Comparison of ENCODE assay signal across 1 cellular context in genomic region chr4:15605537-15605936, GRCh38.
TF ChIP-seq lines count a peak whose summit lies in the region.

No MANE protein-coding gene starts in this region.

TF ChIP-seq in SK-N-SH, 30 proteins besides CTCF, POLR2A, EP300 and RAD21:
- no peak for TF ChIP-seq FOXJ3 (CRISPR knock-in tag; IDR thresholded peaks at IDR 0.05)
- no peak for TF ChIP-seq TAF1 (IDR thresholded peaks at IDR 0.05; ENCODE audit: borderline replicate concordance, low read depth, low read length)
- TF ChIP-seq TCF12 (IDR thresholded peaks at IDR 0.05), result no peak
- no peak for TF ChIP-seq MAX (IDR thresholded peaks at IDR 0.05; ENCODE audit: low read depth)
- TF ChIP-seq EZH2phosphoT487 (IDR thresholded peaks at IDR 0.05; ENCODE audit: borderline replicate concordance, low read depth), result no peak
- TF ChIP-seq, protein P1, sequence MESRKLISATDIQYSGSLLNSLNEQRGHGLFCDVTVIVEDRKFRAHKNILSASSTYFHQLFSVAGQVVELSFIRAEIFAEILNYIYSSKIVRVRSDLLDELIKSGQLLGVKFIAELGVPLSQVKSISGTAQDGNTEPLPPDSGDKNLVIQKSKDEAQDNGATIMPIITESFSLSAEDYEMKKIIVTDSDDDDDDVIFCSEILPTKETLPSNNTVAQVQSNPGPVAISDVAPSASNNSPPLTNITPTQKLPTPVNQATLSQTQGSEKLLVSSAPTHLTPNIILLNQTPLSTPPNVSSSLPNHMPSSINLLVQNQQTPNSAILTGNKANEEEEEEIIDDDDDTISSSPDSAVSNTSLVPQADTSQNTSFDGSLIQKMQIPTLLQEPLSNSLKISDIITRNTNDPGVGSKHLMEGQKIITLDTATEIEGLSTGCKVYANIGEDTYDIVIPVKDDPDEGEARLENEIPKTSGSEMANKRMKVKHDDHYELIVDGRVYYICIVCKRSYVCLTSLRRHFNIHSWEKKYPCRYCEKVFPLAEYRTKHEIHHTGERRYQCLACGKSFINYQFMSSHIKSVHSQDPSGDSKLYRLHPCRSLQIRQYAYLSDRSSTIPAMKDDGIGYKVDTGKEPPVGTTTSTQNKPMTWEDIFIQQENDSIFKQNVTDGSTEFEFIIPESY (IDR thresholded peaks at IDR 0.05; ENCODE audit: borderline replicate concordance, low read depth), result no peak
- TF ChIP-seq TEAD4 (IDR thresholded peaks at IDR 0.05; ENCODE audit: borderline replicate concordance, insufficient read depth), result no peak
- TF ChIP-seq SMC3 (IDR thresholded peaks at IDR 0.05; ENCODE audit: low read depth, low read length), result no peak
- TF ChIP-seq NRF1 (IDR thresholded peaks at IDR 0.05; ENCODE audit: low read depth, low read length), result no peak
- TF ChIP-seq USF2 (IDR thresholded peaks at IDR 0.05; ENCODE audit: borderline replicate concordance, low read depth, low read length), result no peak
